In the genomic region with DNA sequence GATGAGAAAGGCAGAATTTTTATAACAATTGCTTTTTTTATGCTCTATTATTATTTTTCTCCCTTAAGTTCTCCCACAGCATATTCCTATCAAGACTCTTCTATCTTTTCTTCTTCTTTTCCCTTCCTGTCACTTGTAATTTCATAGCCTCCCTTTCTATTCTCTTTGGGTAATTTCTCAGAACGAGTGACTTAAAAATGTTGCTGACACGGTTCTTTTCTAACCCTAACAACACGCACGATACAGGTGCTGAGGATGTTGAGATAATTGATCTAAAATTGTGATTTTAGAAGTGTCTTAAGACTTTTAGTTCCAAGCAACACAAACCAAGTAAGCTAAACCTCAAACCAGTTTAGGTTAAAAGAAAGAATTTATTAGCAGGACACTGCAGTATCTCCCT, we compare ENCODE assay signal across 30 cellular contexts.
"Had no signal": no experiment of that assay in that cellular context is flagged by ENCODE, and none has a peak within 500 bp of the region (broad histone marks: within the 10 kb centered on the region; RNA-seq: fewer than 3 reads in every experiment).

No MANE protein-coding gene starts in this region.

- H3K9me3 ChIP-seq: mucosa of descending colon, pancreas, prostate gland, sigmoid colon, testis, thyroid gland, transverse colon, upper lobe of left lung, vagina had no signal

- H3K4me3 Mint-ChIP-seq: mesothelial cell of epicardium; naive thymus-derived CD4-positive, alpha-beta T cell; natural killer cell treated with Interleukin-12 subunit alpha and Interleukin-12 subunit beta and Interleukin-15 and Interleukin-18, amount 100 ng/mL, for 72 hours; stimulated activated effector memory CD8-positive, alpha-beta T cell treated with anti-CD3 and anti-CD28 coated beads, Interleukin-12 subunit alpha, Interleukin-12 subunit beta, amount 100 ng/mL, for 72 hours; stimulated activated naive CD8-positive, alpha-beta T cell treated with anti-CD3 and anti-CD28 coated beads, Interleukin-15, Interleukin-2, amounts not matched to agents 100 ng/mL and 50 ng/mL, for 24 hours had no signal

- ATAC-seq: heart left ventricle; left cardiac atrium; left lobe of liver; mucosa of descending colon; naive thymus-derived CD4-positive, alpha-beta T cell; natural killer cell treated with Interleukin-12 subunit alpha and Interleukin-12 subunit beta and Interleukin-15 and Interleukin-18, amount 100 ng/mL, for 72 hours; pancreas; right cardiac atrium; stimulated activated effector memory CD8-positive, alpha-beta T cell treated with anti-CD3 and anti-CD28 coated beads, Interleukin-12 subunit alpha, Interleukin-12 subunit beta, amount 100 ng/mL, for 72 hours had no signal

- H3K36me3 ChIP-seq: heart left ventricle, pancreas, prostate gland, sigmoid colon, thyroid gland, transverse colon, upper lobe of left lung, vagina had no signal

- H3K27ac Mint-ChIP-seq: mesothelial cell of epicardium; natural killer cell treated with Interleukin-12 subunit alpha and Interleukin-12 subunit beta and Interleukin-15 and Interleukin-18, amount 100 ng/mL, for 72 hours; stimulated activated naive CD8-positive, alpha-beta T cell treated with anti-CD3 and anti-CD28 coated beads, Interleukin-15, Interleukin-2, amounts not matched to agents 100 ng/mL and 50 ng/mL, for 24 hours had no signal

- H3K4me3 ChIP-seq: heart left ventricle, hepatocyte, lung, mucosa of descending colon, pancreas, prostate gland, sigmoid colon, spleen, testis, thyroid gland, transverse colon, upper lobe of left lung, vagina had no signal

- H3K27me3 Mint-ChIP-seq: naive thymus-derived CD4-positive, alpha-beta T cell; stimulated activated naive CD8-positive, alpha-beta T cell treated with anti-CD3 and anti-CD28 coated beads, Interleukin-15, Interleukin-2, amounts not matched to agents 100 ng/mL and 50 ng/mL, for 24 hours had no signal

- H3K9me3 Mint-ChIP-seq: natural killer cell treated with Interleukin-12 subunit alpha and Interleukin-12 subunit beta and Interleukin-15 and Interleukin-18, amount 100 ng/mL, for 72 hours; stimulated activated effector memory CD8-positive, alpha-beta T cell treated with anti-CD3 and anti-CD28 coated beads, Interleukin-12 subunit alpha, Interleukin-12 subunit beta, amount 100 ng/mL, for 72 hours had no signal

- DNase-seq: heart left ventricle; kidney glomerular epithelial cell; left cardiac atrium; mesendoderm; mucosa of descending colon; naive thymus-derived CD4-positive, alpha-beta T cell; nucleus accumbens; pancreas; posterior cingulate gyrus; retina; right cardiac atrium; sigmoid colon; small intestine; spleen; stimulated activated CD4-positive, alpha-beta T cell treated with anti-CD3 and anti-CD28 coated beads, Interleukin-4, amount 100 ng/mL, for 24 hours; stimulated activated naive CD4-positive, alpha-beta T cell; testis; thyroid gland; transverse colon; upper lobe of left lung had no signal

- H3K4me1 ChIP-seq: pancreas, prostate gland, spleen, thyroid gland, transverse colon, upper lobe of left lung, vagina had no signal

- H3K36me3 Mint-ChIP-seq: natural killer cell treated with Interleukin-12 subunit alpha and Interleukin-12 subunit beta and Interleukin-15 and Interleukin-18, amount 100 ng/mL, for 72 hours; stimulated activated effector memory CD8-positive, alpha-beta T cell treated with anti-CD3 and anti-CD28 coated beads, Interleukin-12 subunit alpha, Interleukin-12 subunit beta, amount 100 ng/mL, for 72 hours had no signal

- H3K4me2 ChIP-seq: hepatocyte had no signal

- H3K27me3 ChIP-seq: heart left ventricle, hepatocyte, pancreas, sigmoid colon, spleen, testis, thyroid gland, transverse colon, upper lobe of left lung, vagina had no signal

- FAIRE-seq: keratinocyte, pancreas, small intestine had no signal

- H3K27ac ChIP-seq: hepatocyte, pancreas, prostate gland, spleen, transverse colon, upper lobe of left lung, vagina had no signal
